Comparison of ENCODE assay signal across 19 cellular contexts in the genomic region with DNA sequence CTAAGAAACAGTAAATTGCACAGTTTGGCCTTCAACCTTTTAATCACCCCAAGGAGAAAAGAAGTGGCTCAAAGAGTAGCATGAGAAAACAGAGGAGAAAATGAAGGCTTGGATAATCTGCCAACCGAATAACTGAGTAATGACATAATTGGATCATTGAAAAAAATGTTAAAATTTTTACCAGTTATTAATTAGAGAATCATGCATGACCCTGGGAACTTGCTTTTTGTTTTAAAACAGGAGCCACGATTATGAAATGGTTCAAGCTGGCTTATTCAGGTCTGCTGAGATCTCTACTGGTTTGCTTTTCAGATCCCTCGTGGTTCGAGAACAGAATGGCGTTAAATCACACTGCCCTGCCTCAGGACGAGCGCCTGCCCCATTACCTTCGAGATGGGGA. TPM values are rescaled to one million over a fixed set of nuclear protein-coding genes. Genes with fewer than 3 reads are reported as not detected.
"Had no signal": no experiment of that assay in that cellular context is flagged by ENCODE, and none has a peak within 500 bp of the region (broad histone marks: within the 10 kb centered on the region; RNA-seq: fewer than 3 reads in every experiment).

A gene with protein sequence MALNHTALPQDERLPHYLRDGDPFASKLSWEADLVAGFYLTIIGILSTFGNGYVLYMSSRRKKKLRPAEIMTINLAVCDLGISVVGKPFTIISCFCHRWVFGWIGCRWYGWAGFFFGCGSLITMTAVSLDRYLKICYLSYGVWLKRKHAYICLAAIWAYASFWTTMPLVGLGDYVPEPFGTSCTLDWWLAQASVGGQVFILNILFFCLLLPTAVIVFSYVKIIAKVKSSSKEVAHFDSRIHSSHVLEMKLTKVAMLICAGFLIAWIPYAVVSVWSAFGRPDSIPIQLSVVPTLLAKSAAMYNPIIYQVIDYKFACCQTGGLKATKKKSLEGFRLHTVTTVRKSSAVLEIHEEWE (plus strand): TSS at position 301 of the 400 bp plus-strand sequence. CDS start 35 bp downstream, at position 336.

- H3K4me3 ChIP-seq: pancreas, tibial artery had no signal

- H3K27ac Mint-ChIP-seq: activated B cell treated with CpG ODN at 0.5 μM for 24 hours; activated CD4-positive, alpha-beta T cell treated with anti-CD3 and anti-CD28 coated beads, Interleukin-2, amount 10 ng/mL, durations not matched to agents 24 days and 14 days; activated naive CD4-positive, alpha-beta T cell treated with anti-CD3 and anti-CD28 coated beads, Interleukin-2, amount 10 ng/mL, durations not matched to agents 7 days and 5 days; activated T-helper 17 cell treated with anti-CD3 and anti-CD28 coated beads, Interleukin-2, amount 50 U/mL, for 72 hours; dendritic cell treated with granulocyte-macrophage colony-stimulating factor and Interleukin-4, amounts not matched to agents 40 ng/mL and 50 ng/mL, for 4 days; natural killer cell treated with Interleukin-12 subunit alpha and Interleukin-12 subunit beta and Interleukin-15 and Interleukin-18, amount 100 ng/mL, for 72 hours; stimulated activated effector memory CD8-positive, alpha-beta T cell treated with anti-CD3 and anti-CD28 coated beads, Interleukin-12 subunit alpha, Interleukin-12 subunit beta, amount 100 ng/mL, for 72 hours; T-helper 1 cell treated with Interleukin-12 subunit alpha and Interleukin-12 subunit beta and Interleukin-4 antibody, amounts not matched to agents 30 μg/mL and 1 μg/mL, for 36 hours had no signal

- H3K9me3 ChIP-seq: pancreas, tibial artery had no signal

- H3K9me3 Mint-ChIP-seq: activated B cell treated with CpG ODN at 0.5 μM for 24 hours; activated CD4-positive, alpha-beta T cell treated with anti-CD3 and anti-CD28 coated beads, Interleukin-2, amount 10 ng/mL, durations not matched to agents 24 days and 14 days; activated naive CD4-positive, alpha-beta T cell treated with anti-CD3 and anti-CD28 coated beads, Interleukin-2, amount 10 ng/mL, durations not matched to agents 7 days and 5 days; activated T-helper 17 cell treated with anti-CD3 and anti-CD28 coated beads, Interleukin-2, amount 50 U/mL, for 72 hours; brain; dendritic cell treated with granulocyte-macrophage colony-stimulating factor and Interleukin-4, amounts not matched to agents 40 ng/mL and 50 ng/mL, for 4 days; natural killer cell treated with Interleukin-12 subunit alpha and Interleukin-12 subunit beta and Interleukin-15 and Interleukin-18, amount 100 ng/mL, for 72 hours; stimulated activated effector memory CD8-positive, alpha-beta T cell treated with anti-CD3 and anti-CD28 coated beads, Interleukin-12 subunit alpha, Interleukin-12 subunit beta, amount 100 ng/mL, for 72 hours; T-helper 1 cell treated with Interleukin-12 subunit alpha and Interleukin-12 subunit beta and Interleukin-4 antibody, amounts not matched to agents 30 μg/mL and 1 μg/mL, for 36 hours had no signal

- ATAC-seq: activated T-helper 17 cell treated with anti-CD3 and anti-CD28 coated beads, Interleukin-2, amount 50 U/mL, for 72 hours; natural killer cell treated with Interleukin-12 subunit alpha and Interleukin-12 subunit beta and Interleukin-15 and Interleukin-18, amount 100 ng/mL, for 72 hours; stimulated activated effector memory CD8-positive, alpha-beta T cell treated with anti-CD3 and anti-CD28 coated beads, Interleukin-12 subunit alpha, Interleukin-12 subunit beta, amount 100 ng/mL, for 72 hours had no signal

- H3K4me1 Mint-ChIP-seq: activated T-helper 17 cell treated with anti-CD3 and anti-CD28 coated beads, Interleukin-2, amount 50 U/mL, for 72 hours had no signal

- H3K4me1 ChIP-seq: pancreas had no signal

- H3K27ac ChIP-seq: pancreas, tibial artery had no signal

- H3K36me3 ChIP-seq: pancreas, tibial artery had no signal

- H3K4me3 Mint-ChIP-seq: activated B cell treated with CpG ODN at 0.5 μM for 24 hours; activated CD4-positive, alpha-beta T cell treated with anti-CD3 and anti-CD28 coated beads, Interleukin-2, amount 10 ng/mL, durations not matched to agents 24 days and 14 days; activated naive CD4-positive, alpha-beta T cell treated with anti-CD3 and anti-CD28 coated beads, Interleukin-2, amount 10 ng/mL, durations not matched to agents 7 days and 5 days; activated T-helper 17 cell treated with anti-CD3 and anti-CD28 coated beads, Interleukin-2, amount 50 U/mL, for 72 hours; dendritic cell treated with granulocyte-macrophage colony-stimulating factor and Interleukin-4, amounts not matched to agents 40 ng/mL and 50 ng/mL, for 4 days; natural killer cell treated with Interleukin-12 subunit alpha and Interleukin-12 subunit beta and Interleukin-15 and Interleukin-18, amount 100 ng/mL, for 72 hours; stimulated activated effector memory CD8-positive, alpha-beta T cell treated with anti-CD3 and anti-CD28 coated beads, Interleukin-12 subunit alpha, Interleukin-12 subunit beta, amount 100 ng/mL, for 72 hours; T-helper 1 cell treated with Interleukin-12 subunit alpha and Interleukin-12 subunit beta and Interleukin-4 antibody, amounts not matched to agents 30 μg/mL and 1 μg/mL, for 36 hours had no signal

- H3K27me3 ChIP-seq: pancreas, tibial artery had no signal

- DNase-seq: activated B cell treated with CpG ODN at 0.5 μM for 24 hours; activated CD4-positive, alpha-beta T cell treated with anti-CD3 and anti-CD28 coated beads, Interleukin-2, amount 10 ng/mL, durations not matched to agents 24 days and 14 days; activated naive CD4-positive, alpha-beta T cell treated with anti-CD3 and anti-CD28 coated beads, Interleukin-2, amount 10 ng/mL, durations not matched to agents 7 days and 5 days; activated T-cell treated with anti-CD3 and anti-CD28 coated beads for 4 hours; amniotic stem cell; glutamatergic neuron; pancreas; small intestine; tibial artery had no signal

- H3K36me3 Mint-ChIP-seq: activated naive CD4-positive, alpha-beta T cell treated with anti-CD3 and anti-CD28 coated beads, Interleukin-2, amount 10 ng/mL, durations not matched to agents 7 days and 5 days; brain; natural killer cell treated with Interleukin-12 subunit alpha and Interleukin-12 subunit beta and Interleukin-15 and Interleukin-18, amount 100 ng/mL, for 72 hours; stimulated activated effector memory CD8-positive, alpha-beta T cell treated with anti-CD3 and anti-CD28 coated beads, Interleukin-12 subunit alpha, Interleukin-12 subunit beta, amount 100 ng/mL, for 72 hours had no signal

- FAIRE-seq: pancreas, small intestine had no signal

RNA-seq across cellular contexts. Expression of the gene that starts here (rescaled TPM):
- total RNA-seq: activated B cell treated with CpG ODN at 0.5 μM for 24 hours; activated CD4-positive, alpha-beta T cell treated with anti-CD3 and anti-CD28 coated beads, Interleukin-2, amount 10 ng/mL, durations not matched to agents 24 days and 14 days; activated CD8-positive, alpha-beta memory T cell treated with anti-CD3 and anti-CD28 coated beads for 36 hours; activated T-helper 17 cell treated with anti-CD3 and anti-CD28 coated beads, Interleukin-2, amount 50 U/mL, for 72 hours; lung microvascular endothelial cell; mucosa of gallbladder; natural killer cell treated with Interleukin-12 subunit alpha and Interleukin-12 subunit beta and Interleukin-15 and Interleukin-18, amount 100 ng/mL, for 72 hours; pancreas had no signal
- polyA plus RNA-seq: esophagus, pancreas, small intestine had no signal
